In the genomic region with DNA sequence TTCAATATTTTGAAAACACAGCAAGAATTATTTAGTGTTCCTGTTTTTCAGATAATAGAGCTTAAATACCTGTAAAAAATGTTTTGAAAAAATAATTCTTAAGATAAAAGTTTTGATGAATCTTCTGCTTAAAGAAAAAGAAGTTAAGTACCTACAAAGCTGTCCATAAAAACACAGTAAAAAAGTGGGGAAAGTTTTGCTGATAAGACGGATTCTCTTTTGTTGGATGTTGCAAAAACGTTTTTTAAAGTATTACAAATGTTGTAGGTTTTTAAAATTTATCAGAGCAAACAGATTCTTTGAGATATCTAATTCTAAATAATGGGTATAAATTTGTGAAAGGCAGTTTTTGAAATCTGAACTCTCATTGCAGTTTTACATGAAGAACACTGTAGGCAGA, we compare ENCODE assay signal across 3 cellular contexts.
A peak's percentile ranks its signal among the peaks of the same experiment; 100 is the strongest.
TF ChIP-seq lines count a peak whose summit lies in the region.

No MANE protein-coding gene starts in this region.

TF ChIP-seq in HepG2, 621 proteins besides CTCF, POLR2A, EP300 and RAD21:
- peak; percentile 56 to 82; a peak in 3 of 4 replicates for TF ChIP-seq MAFK (conservative IDR thresholded peaks at IDR 0.05 in 1 of 2, IDR thresholded peaks at IDR 0.05 in 1 of 2; ENCODE audit: low read length in 2 of 2)
- peak; percentile 77 for TF ChIP-seq MAFF (IDR thresholded peaks at IDR 0.05; ENCODE audit: low read depth, low read length)
- no peak for TF ChIP-seq ZNF382 (CRISPR knock-in tag; IDR thresholded peaks at IDR 0.05; ENCODE audit: borderline replicate concordance)

TF ChIP-seq in IMR-90, 13 proteins besides CTCF, POLR2A, EP300 and RAD21:
- TF ChIP-seq, protein P1, sequence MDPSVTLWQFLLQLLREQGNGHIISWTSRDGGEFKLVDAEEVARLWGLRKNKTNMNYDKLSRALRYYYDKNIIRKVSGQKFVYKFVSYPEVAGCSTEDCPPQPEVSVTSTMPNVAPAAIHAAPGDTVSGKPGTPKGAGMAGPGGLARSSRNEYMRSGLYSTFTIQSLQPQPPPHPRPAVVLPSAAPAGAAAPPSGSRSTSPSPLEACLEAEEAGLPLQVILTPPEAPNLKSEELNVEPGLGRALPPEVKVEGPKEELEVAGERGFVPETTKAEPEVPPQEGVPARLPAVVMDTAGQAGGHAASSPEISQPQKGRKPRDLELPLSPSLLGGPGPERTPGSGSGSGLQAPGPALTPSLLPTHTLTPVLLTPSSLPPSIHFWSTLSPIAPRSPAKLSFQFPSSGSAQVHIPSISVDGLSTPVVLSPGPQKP (IDR thresholded peaks at IDR 0.05; ENCODE audit: borderline replicate concordance, low read depth, low read length), result no peak
- TF ChIP-seq MAZ (IDR thresholded peaks at IDR 0.05; ENCODE audit: borderline replicate concordance, low read depth, low read length) (no peak), CEBPB (IDR thresholded peaks at IDR 0.05; ENCODE audit: low read depth, low read length) (no peak), CHD1 (IDR thresholded peaks at IDR 0.05; ENCODE audit: low read depth, low read length) (no peak), MXI1 (IDR thresholded peaks at IDR 0.05; ENCODE audit: borderline replicate concordance, low read depth, low read length) (no peak), MAFK (IDR thresholded peaks at IDR 0.05; ENCODE audit: low read depth, low read length) (peak; percentile 53), FOS (IDR thresholded peaks at IDR 0.05; ENCODE audit: low read depth, low read length) (no peak), RFX5 (IDR thresholded peaks at IDR 0.05; ENCODE audit: low read depth, low read length) (no peak)

TF ChIP-seq in K562, 482 proteins besides CTCF, POLR2A, EP300 and RAD21:
- TF ChIP-seq RBM17 (IDR thresholded peaks at IDR 0.05; ENCODE audit: borderline replicate concordance, low read depth, low read length) (no peak), MAFF (IDR thresholded peaks at IDR 0.05; ENCODE audit: low read length) (peak; percentile 47), MAFK (IDR thresholded peaks at IDR 0.05; ENCODE audit: low read length) (peak; percentile 49; the same call in 1 of the 2 replicates), ZNF316 (IDR thresholded peaks at IDR 0.05) (peak; percentile 87), PHB (CRISPR knock-in tag; IDR thresholded peaks at IDR 0.05) (no peak), MAFG (tag; conservative IDR thresholded peaks at IDR 0.05) (peak; percentile 45; the same call in 1 of the 2 replicates), C11orf30 (IDR thresholded peaks at IDR 0.05; ENCODE audit: low read depth) (peak; percentile 71)
- TF ChIP-seq, protein P2, sequence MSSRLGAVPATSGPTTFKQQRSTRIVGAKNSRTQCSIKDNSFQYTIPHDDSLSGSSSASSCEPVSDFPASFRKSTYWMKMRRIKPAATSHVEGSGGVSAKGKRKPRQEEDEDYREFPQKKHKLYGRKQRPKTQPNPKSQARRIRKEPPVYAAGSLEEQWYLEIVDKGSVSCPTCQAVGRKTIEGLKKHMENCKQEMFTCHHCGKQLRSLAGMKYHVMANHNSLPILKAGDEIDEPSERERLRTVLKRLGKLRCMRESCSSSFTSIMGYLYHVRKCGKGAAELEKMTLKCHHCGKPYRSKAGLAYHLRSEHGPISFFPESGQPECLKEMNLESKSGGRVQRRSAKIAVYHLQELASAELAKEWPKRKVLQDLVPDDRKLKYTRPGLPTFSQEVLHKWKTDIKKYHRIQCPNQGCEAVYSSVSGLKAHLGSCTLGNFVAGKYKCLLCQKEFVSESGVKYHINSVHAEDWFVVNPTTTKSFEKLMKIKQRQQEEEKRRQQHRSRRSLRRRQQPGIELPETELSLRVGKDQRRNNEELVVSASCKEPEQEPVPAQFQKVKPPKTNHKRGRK (tag; IDR thresholded peaks at IDR 0.05), result no peak
TF ChIP-seq in K562: peak in this region for 5.
